Comparison of ENCODE assay signal across 1 cellular context in genomic region chr11:117232911-117233409, GRCh38.
TF ChIP-seq lines count a peak whose summit lies in the region.

No MANE protein-coding gene starts in this region.

TF ChIP-seq in K562, 482 proteins besides CTCF, POLR2A, EP300 and RAD21:
- TF ChIP-seq POLR2B (IDR thresholded peaks at IDR 0.05; ENCODE audit: low read depth, partially characterized antibody) (no peak), MECOM (CRISPR knock-in tag; IDR thresholded peaks at IDR 0.05) (no peak), ARID2 (IDR thresholded peaks at IDR 0.05) (0 out of 2 replicates have a peak, but pooled peaks have one; percentile 11), KLF16 (IDR thresholded peaks at IDR 0.05) (no peak), SRSF1 (IDR thresholded peaks at IDR 0.05; ENCODE audit: low read depth, low read length) (no peak), FOXJ2 (tag; IDR thresholded peaks at IDR 0.05) (no peak), ZNF12 (CRISPR knock-in tag; IDR thresholded peaks at IDR 0.05) (no peak), ZNF3 (CRISPR knock-in tag; IDR thresholded peaks at IDR 0.05) (no peak), SIN3A (IDR thresholded peaks at IDR 0.05; ENCODE audit: borderline replicate concordance in 2 of 2, control insufficient read depth in 1 of 2, low read depth in 2 of 2, low read length in 2 of 2) (peak in 1 of 2 experiments; percentile 25; a peak in 1 of 4 replicates), GTF2F1 (IDR thresholded peaks at IDR 0.05; ENCODE audit: low read depth, low read length) (no peak), NFIC (IDR thresholded peaks at IDR 0.05) (no peak), ADNP (tag; IDR thresholded peaks at IDR 0.05) (no peak), TOE1 (IDR thresholded peaks at IDR 0.05; ENCODE audit: borderline replicate concordance) (no peak), TOE1 (CRISPR knock-in tag; IDR thresholded peaks at IDR 0.05; ENCODE audit: borderline replicate concordance, low read depth) (0 out of 2 replicates have a peak, but pooled peaks have one; percentile 36), MYBL2 (IDR thresholded peaks at IDR 0.05; ENCODE audit: low read depth) (no peak), MYBL2 (CRISPR knock-in tag; IDR thresholded peaks at IDR 0.05; ENCODE audit: borderline replicate concordance) (no peak), CBX8 (IDR thresholded peaks at IDR 0.05; ENCODE audit: borderline replicate concordance, extremely low read depth, low read depth, low read length, poor library complexity, severe bottlenecking) (no peak), BHLHE40 (IDR thresholded peaks at IDR 0.05; ENCODE audit: low read length) (no peak), TSC22D4 (tag; IDR thresholded peaks at IDR 0.05) (no peak), PRMT5 (CRISPR knock-in tag; IDR thresholded peaks at IDR 0.05) (no peak), FOXA1 (IDR thresholded peaks at IDR 0.05; ENCODE audit: borderline replicate concordance) (no peak), ZNF316 (IDR thresholded peaks at IDR 0.05) (no peak), GMEB1 (CRISPR knock-in tag; IDR thresholded peaks at IDR 0.05) (no peak), ZSCAN29 (IDR thresholded peaks at IDR 0.05) (no peak), ZBTB1 (CRISPR knock-in tag; IDR thresholded peaks at IDR 0.05; ENCODE audit: borderline replicate concordance, low read depth) (no peak), HCFC1 (IDR thresholded peaks at IDR 0.05; ENCODE audit: low read depth, low read length) (no peak), PCBP1 (IDR thresholded peaks at IDR 0.05; ENCODE audit: low read depth, low read length, poor library complexity, severe bottlenecking) (peak; percentile 51), TFAP4 (CRISPR knock-in tag; IDR thresholded peaks at IDR 0.05; ENCODE audit: borderline replicate concordance) (peak; percentile 57; the same call in 1 of the 2 replicates), LARP7 (IDR thresholded peaks at IDR 0.05) (no peak), REST (CRISPR knock-in tag; IDR thresholded peaks at IDR 0.05; ENCODE audit: low read depth) (0 out of 2 replicates have a peak, but pooled peaks have one; percentile 41), NR4A1 (CRISPR knock-in tag; IDR thresholded peaks at IDR 0.05) (peak; percentile 62; the same call in 1 of the 2 replicates), NR4A1 (tag; IDR thresholded peaks at IDR 0.05) (no peak), ZBTB7A (IDR thresholded peaks at IDR 0.05; ENCODE audit: borderline replicate concordance, control insufficient read depth, low read depth, low read length) (peak; percentile 28; the same call in 1 of the 2 replicates)
